Comparison of ENCODE assay signal across 8 cellular contexts in genomic region chr15:84747423-84748273, GRCh38. TPM values are rescaled to one million over a fixed set of nuclear protein-coding genes. Genes with fewer than 3 reads are reported as not detected.
A peak's percentile ranks its signal among the peaks of the same experiment; 100 is the strongest.
DNase-seq lines count a peak whose midpoint lies in the region; ATAC-seq, FAIRE-seq and TF ChIP-seq lines count a peak whose summit lies in the region.

No MANE protein-coding gene starts in this region.

- peak; percentile 8 to 19; a peak in 1 of 5 replicates for TF ChIP-seq RAD21 in A549 (conservative IDR thresholded peaks at IDR 0.05 in 1 of 2, IDR thresholded peaks at IDR 0.05 in 1 of 2)

- no peak for FAIRE-seq in A549 (lab: Jason Lieb, UNC)

- H3K9me3 ChIP-seq in A549 (no peaks in the 10 kb centered on the region), duodenal mucosa (ENCODE audit: control insufficient read depth in 1 of 2, low read length in 2 of 2) (no peaks in the 10 kb centered on the region), lung (ENCODE audit: control insufficient read depth in 2 of 2, insufficient read depth in 1 of 2, low read length in 1 of 2) (no peaks in the 10 kb centered on the region)

- H3K27ac ChIP-seq in A549 (peak overlapping the region; percentile 96 to 98), duodenal mucosa (ENCODE audit: low read depth, low read length) (peak overlapping the region; percentile 99), lung (ENCODE audit: low read depth in 1 of 2, low read length in 1 of 2) (peak overlapping the region; percentile 98 to 99)

- TF ChIP-seq EP300 in A549 (IDR thresholded peaks at IDR 0.05) = no peak

- ATAC-seq in A549 (peak; percentile 80 to 87), GM18511 (IDR thresholded peaks at IDR 0.05; ENCODE audit: unreplicated experiment) (peak; percentile 58), HG03025 (IDR thresholded peaks at IDR 0.05; ENCODE audit: low FRiP score, unreplicated experiment) (peak; percentile 41), lung (ENCODE audit: insufficient read depth, low FRiP score) (peak; percentile 60)

- H3K27me3 ChIP-seq in duodenal mucosa (ENCODE audit: control insufficient read depth in 1 of 2, insufficient read depth in 2 of 2, low read length in 2 of 2) (no peaks in the 10 kb centered on the region), lung (ENCODE audit: control insufficient read depth, insufficient read depth) (no peaks in the 10 kb centered on the region)

- WGBS in A549 (ENCODE audit: missing lambda C conversion rate) = 2% methylated on average over 24 of the region's 46 CpGs
- WGBS in lung, 2 donors = 1% methylated on average over 38 to 46 of the region's 46 CpGs

- H3K4me3 ChIP-seq in A549 (peak overlapping the region; percentile 92), duodenal mucosa (ENCODE audit: low read depth in 1 of 2, low read length in 2 of 2) (peak overlapping the region; percentile 86 to 93), lung (peak overlapping the region; percentile 57)

- peak overlapping the region; percentile 96 for H3K4me2 ChIP-seq in A549

- TF ChIP-seq POLR2A in A549 (IDR thresholded peaks at IDR 0.05; ENCODE audit: low read length) = peak; percentile 52

- peak overlapping the region; percentile 74 to 97 for H3K9ac ChIP-seq in duodenal mucosa (ENCODE audit: low read depth in 1 of 2, low read length in 2 of 2)

- CTCF ChIA-PET in A549 (lab: Yijun Ruan, JAX) = interaction anchor here (0.6 to 1.8 kb wide), 5 partner anchors 10 to 181 kb away, joined by 3 to 7 read pairs (median 3); no protein-coding TSS in a partner anchor

- H3K36me3 ChIP-seq in duodenal mucosa (ENCODE audit: control insufficient read depth in 1 of 2, insufficient read depth in 2 of 2, low read length in 2 of 2) (no peaks in the 10 kb centered on the region), lung (ENCODE audit: control insufficient read depth in 2 of 2, insufficient read depth in 2 of 2, low read length in 2 of 2) (no peaks in the 10 kb centered on the region)

- TF ChIP-seq CTCF in A549 (IDR thresholded peaks at IDR 0.05) = no peak
- no peak for TF ChIP-seq CTCF in lung (IDR thresholded peaks at IDR 0.05; ENCODE audit: control extremely low read depth, extremely low read depth)

- POLR2A ChIA-PET in A549 (lab: Yijun Ruan, JAX) = interaction anchor here (0.6 to 2.0 kb wide), 8 partner anchors 13 to 180 kb away, joined by 3 to 33 read pairs (median 4); partner anchors contain the start of genes SEC11A and WDR73

- H3K4me1 ChIP-seq in A549 (peaks cover 54% of the 10 kb centered on the region), duodenal mucosa (ENCODE audit: control insufficient read depth in 1 of 2, insufficient read depth in 2 of 2, low read length in 2 of 2) (peaks cover 22 to 33% of the 10 kb centered on the region in 2 donors), lung (ENCODE audit: control insufficient read depth in 2 of 2, insufficient read depth in 2 of 2, low read length in 2 of 2) (peaks cover 3 to 6% of the 10 kb centered on the region in 2 donors)

- DNase-seq in A549 (ENCODE audit: low read depth in 1 of 2, low spot score in 1 of 2) (peak; percentile 67 to 83), NCI-H446 treated with DMSO at 0.1 percent for 48 hours (lab: John Stamatoyannopoulos, UW) (peak; percentile 5), lung (ENCODE audit: low spot score) (peak; percentile 80)
- DNase-seq in activated CD4-positive, alpha-beta T cell treated with anti-CD3 and anti-CD28 coated beads, Interleukin-2, amount 50 U/mL, for 4 hours = peak; percentile 57
- DNase-seq in stimulated activated CD4-positive, alpha-beta T cell treated with anti-CD3 and anti-CD28 coated beads, TNF-alpha, amount 100 ng/mL, for 1 hour (ENCODE audit: low read depth in 3 of 3, low spot score in 1 of 3) = peak in 2 of 3 donors; percentile 44

TF ChIP-seq in A549, 52 proteins besides CTCF, POLR2A, EP300 and RAD21 (continues in another document):
- TF ChIP-seq KDM1A (IDR thresholded peaks at IDR 0.05; ENCODE audit: low read depth) (no peak), HOXB13 (CRISPR knock-in tag; IDR thresholded peaks at IDR 0.05; ENCODE audit: low read depth) (no peak), E2F6 (IDR thresholded peaks at IDR 0.05; ENCODE audit: borderline replicate concordance, low read depth) (peak; percentile 79), PHF8 (IDR thresholded peaks at IDR 0.05; ENCODE audit: borderline replicate concordance, low read depth) (peak; percentile 61), RCOR1 (IDR thresholded peaks at IDR 0.05; ENCODE audit: low read depth, low read length) (no peak), HEYL (CRISPR knock-in tag; IDR thresholded peaks at IDR 0.05) (no peak), JUN (IDR thresholded peaks at IDR 0.05) (no peak; a peak in 2 of 5 replicates), HOXB5 (CRISPR knock-in tag; IDR thresholded peaks at IDR 0.05) (peak; percentile 28; the same call in 1 of the 2 replicates), CBX2 (IDR thresholded peaks at IDR 0.05; ENCODE audit: borderline replicate concordance, low read depth) (no peak), HMGXB4 (CRISPR knock-in tag; IDR thresholded peaks at IDR 0.05; ENCODE audit: borderline replicate concordance) (no peak), ZC3H11A (IDR thresholded peaks at IDR 0.05) (no peak), HDAC2 (IDR thresholded peaks at IDR 0.05) (no peak), HOXA7 (CRISPR knock-in tag; IDR thresholded peaks at IDR 0.05) (no peak), FOSL2 (IDR thresholded peaks at IDR 0.05) (no peak), FOSL2 (CRISPR knock-in tag; IDR thresholded peaks at IDR 0.05) (peak; percentile 17; the same call in 1 of the 2 replicates), REST (IDR thresholded peaks at IDR 0.05) (no peak), EHMT2 (IDR thresholded peaks at IDR 0.05; ENCODE audit: low read depth) (no peak), HES2 (IDR thresholded peaks at IDR 0.05) (no peak), NPAS2 (CRISPR knock-in tag; IDR thresholded peaks at IDR 0.05; ENCODE audit: borderline replicate concordance) (no peak)

RNA-seq across cellular contexts. Expression of gene ZNF592, which starts 0.7 kb away (rescaled TPM):
- polyA plus RNA-seq in A549 (2011; rRNA removed) = 12.4 and 15.6 TPM in 2 replicates
- 14.5 and 20.8 TPM in 2 replicates for polyA plus RNA-seq in A549 (2012; cell fraction: cytosol; rRNA removed)
- 29.2 and 40.6 TPM in 2 replicates for polyA plus RNA-seq in A549 (2012; cell fraction: nucleus; rRNA removed)
- polyA plus RNA-seq in A549 (2017; fragmentation: RNase III; extraction: RNeasy Plus Mini Kit Qiagen cat#74134 plus additional on column Dnase treatment) = 12.9 to 14.3 TPM (median 13.9 TPM) in 3 replicates
- 25.7 and 27.9 TPM in 2 replicates for polyA minus RNA-seq in A549 (2011; rRNA and poly(A)+ RNA removed)
- 10 to 100 TPM; 20.1 to 29.6 TPM for total RNA-seq in lung
- polyA plus RNA-seq in lung = 10 to 100 TPM in 1 of 2 donors, 1 to 10 TPM in 1; 8.8 to 12.3 TPM

RNA-seq across cellular contexts. Expression of gene SEC11A, which starts 31.7 kb away (rescaled TPM):
- polyA plus RNA-seq in A549 (2011; rRNA removed) (237 and 490 TPM in 2 replicates), A549 (2017; fragmentation: RNase III; extraction: RNeasy Plus Mini Kit Qiagen cat#74134 plus additional on column Dnase treatment) (369 to 396 TPM (median 380 TPM) in 3 replicates), lung (100 to 1,000 TPM; 146 to 170 TPM)
- 127 and 147 TPM in 2 replicates for polyA plus RNA-seq in A549 (2012; cell fraction: cytosol; rRNA removed)
- polyA plus RNA-seq in A549 (2012; cell fraction: nucleus; rRNA removed) = 50.4 and 80.1 TPM in 2 replicates
- polyA minus RNA-seq in A549 (2011; rRNA and poly(A)+ RNA removed) = 88.6 and 117 TPM in 2 replicates
- total RNA-seq in lung = 100 to 1,000 TPM; 119 to 139 TPM

Comparison
In these comparisons a context has a peak if more than half of its experiments do, and no peak if none do; other contexts are left out.
1. Peak in every context shown above with its lines: DNase-seq, ATAC-seq, H3K4me3 ChIP-seq and H3K27ac ChIP-seq.
2. DNase-seq: peak in every context shown above with its lines; median percentile 80 in lung; 75 in A549; 57 in activated CD4-positive, alpha-beta T cell treated with anti-CD3 and anti-CD28 coated beads, Interleukin-2, amount 50 U/mL, for 4 hours; 44 in stimulated activated CD4-positive, alpha-beta T cell treated with anti-CD3 and anti-CD28 coated beads, TNF-alpha, amount 100 ng/mL, for 1 hour; 5 in NCI-H446 treated with DMSO at 0.1 percent for 48 hours.